11 cellular contexts compared by ENCODE assay signal in genomic region chr6:26576407-26576843, GRCh38. TPM values are rescaled to one million over a fixed set of nuclear protein-coding genes. Genes with fewer than 3 reads are reported as not detected.
DNase-seq lines count a peak whose midpoint lies in the region; ATAC-seq and TF ChIP-seq lines count a peak whose summit lies in the region.
"Had no signal": no experiment of that assay in that cellular context is flagged by ENCODE, and none has a peak within 500 bp of the region (broad histone marks: within the 10 kb centered on the region; RNA-seq: fewer than 3 reads in every experiment).

No MANE protein-coding gene starts in this region.

- no peak overlapping the region for H3K9ac ChIP-seq in iPS-20b (ENCODE audit: low read depth, low read length)
- H3K9ac ChIP-seq: KMS-11 had no signal

- H3K4me3 Mint-ChIP-seq in CD14-positive monocyte = peak overlapping the region; percentile 92 to 99
- peak overlapping the region; percentile 82 for H3K4me3 Mint-ChIP-seq in activated T-helper 17 cell treated with anti-CD3 and anti-CD28 coated beads, Interleukin-2, amount 50 U/mL, for 72 hours

- H3K27me3 Mint-ChIP-seq in CD14-positive monocyte (ENCODE audit: low read depth in 3 of 3) = peaks cover 2 to 7% (median 5%) of the 10 kb centered on the region in 3 donors
- no peaks in the 10 kb centered on the region for H3K27me3 Mint-ChIP-seq in activated T-helper 17 cell treated with anti-CD3 and anti-CD28 coated beads, Interleukin-2, amount 50 U/mL, for 72 hours

- no peaks in the 10 kb centered on the region for H3K4me1 ChIP-seq in iPS-20b (ENCODE audit: insufficient read depth, low read length)
- H3K4me1 ChIP-seq: uterus had no signal

- H3K27ac ChIP-seq in HL-60 (replicated peaks) (peak overlapping the region; percentile 58), iPS-20b (ENCODE audit: low read length) (no peak overlapping the region)
- H3K27ac ChIP-seq: KMS-11, uterus had no signal

- TF ChIP-seq CTCF in CD14-positive monocyte (IDR thresholded peaks at IDR 0.05) = no peak
- TF ChIP-seq CTCF in HL-60 (IDR thresholded peaks at IDR 0.05; ENCODE audit: insufficient read depth, low read length) = no peak

- DNase-seq in CD14-positive monocyte (ENCODE audit: low spot score) = no peak
- DNase-seq in HL-60 (ENCODE audit: low read depth in 1 of 2, low spot score in 1 of 2) = peak in 1 of 2 experiments; percentile 47
- DNase-seq in kidney glomerular epithelial cell (lab: John Stamatoyannopoulos, UW) = no peak
- DNase-seq in SW 1271 (lab: John Stamatoyannopoulos, UW) = no peak

- H3K9me3 Mint-ChIP-seq in CD14-positive monocyte = peaks cover 2 to 12% (median 11%) of the 10 kb centered on the region in 7 donors
- peaks cover 8% of the 10 kb centered on the region for H3K9me3 Mint-ChIP-seq in activated T-helper 17 cell treated with anti-CD3 and anti-CD28 coated beads, Interleukin-2, amount 50 U/mL, for 72 hours

- H3K4me1 Mint-ChIP-seq in CD14-positive monocyte = peaks cover 29% of the 10 kb centered on the region
- peaks cover 21% of the 10 kb centered on the region for H3K4me1 Mint-ChIP-seq in activated T-helper 17 cell treated with anti-CD3 and anti-CD28 coated beads, Interleukin-2, amount 50 U/mL, for 72 hours

- no peak for ATAC-seq in activated T-helper 17 cell treated with anti-CD3 and anti-CD28 coated beads, Interleukin-2, amount 50 U/mL, for 72 hours (replicated peaks)
- no peak for ATAC-seq in HG03378 (IDR thresholded peaks at IDR 0.05; ENCODE audit: unreplicated experiment)
- no peak for ATAC-seq in GM18868 (IDR thresholded peaks at IDR 0.05; ENCODE audit: unreplicated experiment)
- ATAC-seq: Right ventricle myocardium inferior had no signal

- H3K9me3 ChIP-seq in iPS-20b (ENCODE audit: insufficient read depth, low read depth, low read length) = no peaks in the 10 kb centered on the region
- H3K9me3 ChIP-seq: uterus had no signal

- no peak overlapping the region for H3K4me3 ChIP-seq in HL-60 (replicated peaks; ENCODE audit: insufficient read depth, low read length)
- peak overlapping the region; percentile 85 for H3K4me3 ChIP-seq in iPS-20b (ENCODE audit: low read length)
- H3K4me3 ChIP-seq: uterus had no signal

- H3K27me3 ChIP-seq in HL-60 (ENCODE audit: insufficient read depth, poor library complexity, severe bottlenecking) (no peaks in the 10 kb centered on the region), iPS-20b (ENCODE audit: insufficient read depth, low read length) (peaks cover 29% of the 10 kb centered on the region)

- H3K36me3 Mint-ChIP-seq in CD14-positive monocyte = no peaks in the 10 kb centered on the region
- peaks cover 23% of the 10 kb centered on the region for H3K36me3 Mint-ChIP-seq in activated T-helper 17 cell treated with anti-CD3 and anti-CD28 coated beads, Interleukin-2, amount 50 U/mL, for 72 hours (ENCODE audit: low read depth)

- intact Hi-C loops in CD14-positive monocyte (cut with micrococcal nuclease) = loop anchor here in 1 of 2 donors (10.0 kb wide), 1 partner anchor 402 kb away; no protein-coding TSS in a partner anchor

- H3K36me3 ChIP-seq in iPS-20b (ENCODE audit: insufficient read depth, low read depth, low read length) = no peaks in the 10 kb centered on the region
- H3K36me3 ChIP-seq: uterus had no signal

- H3K27ac Mint-ChIP-seq in CD14-positive monocyte = peak overlapping the region; percentile 65 to 93 (median 80)
- H3K27ac Mint-ChIP-seq in activated T-helper 17 cell treated with anti-CD3 and anti-CD28 coated beads, Interleukin-2, amount 50 U/mL, for 72 hours = peak overlapping the region; percentile 96

RNA-seq across cellular contexts. Expression of gene ABT1, which starts 20.3 kb away (rescaled TPM):
- polyA plus RNA-seq in CD14-positive monocyte = 10 to 100 TPM; 31.7 to 40.6 TPM
- 10 to 100 TPM; 24.5 to 30.0 TPM for total RNA-seq in activated T-helper 17 cell treated with anti-CD3 and anti-CD28 coated beads, Interleukin-2, amount 50 U/mL, for 72 hours

RNA-seq across cellular contexts. Expression of gene HMGN4, which starts 38.3 kb away (rescaled TPM):
- polyA plus RNA-seq in CD14-positive monocyte = 100 to 1,000 TPM in 1 of 2 donors, 10 to 100 TPM in 1; 91.3 to 116 TPM
- total RNA-seq in activated T-helper 17 cell treated with anti-CD3 and anti-CD28 coated beads, Interleukin-2, amount 50 U/mL, for 72 hours = 10 to 100 TPM; 84.3 to 90.3 TPM
